In the genomic region with DNA sequence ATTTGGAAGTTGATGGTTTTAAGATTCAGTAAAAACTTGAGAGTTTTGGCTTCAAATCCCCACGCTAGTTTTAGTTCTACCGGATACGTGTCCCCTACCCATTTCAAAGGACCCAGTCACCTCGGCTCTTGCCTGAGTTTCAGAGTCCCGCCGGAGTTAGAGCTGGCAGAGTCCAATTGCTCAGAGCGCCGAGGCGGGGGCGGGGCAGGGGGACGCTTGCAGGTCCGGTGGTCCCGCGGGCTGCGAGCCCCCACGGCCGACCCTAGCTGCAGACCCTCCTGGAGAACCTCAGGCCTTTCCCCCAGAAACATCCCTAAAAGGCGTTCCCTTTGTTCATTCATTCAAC, we compare ENCODE assay signal across 1 cellular context.
TF ChIP-seq lines count a peak whose summit lies in the region.

No MANE protein-coding gene starts in this region.

TF ChIP-seq in HepG2, 621 proteins besides CTCF, POLR2A, EP300 and RAD21 (continued from another document and continues in another):
- TF ChIP-seq E2F2 (CRISPR knock-in tag; IDR thresholded peaks at IDR 0.05; ENCODE audit: borderline replicate concordance): peak; percentile 72; the same call in 1 of the 2 replicates
- TF ChIP-seq ZNF674 (CRISPR knock-in tag; IDR thresholded peaks at IDR 0.05; ENCODE audit: low read depth): no peak
- TF ChIP-seq SNAI1 (CRISPR knock-in tag; IDR thresholded peaks at IDR 0.05; ENCODE audit: borderline replicate concordance): no peak
- TF ChIP-seq ZFP62 (CRISPR knock-in tag; IDR thresholded peaks at IDR 0.05): no peak
- TF ChIP-seq MIER2 (CRISPR knock-in tag; IDR thresholded peaks at IDR 0.05): no peak
- TF ChIP-seq ZNF776 (CRISPR knock-in tag; IDR thresholded peaks at IDR 0.05): no peak
- no peak for TF ChIP-seq HDAC2 (CRISPR knock-in tag; IDR thresholded peaks at IDR 0.05)
- TF ChIP-seq PPARG (CRISPR knock-in tag; conservative IDR thresholded peaks at IDR 0.05): no peak
- TF ChIP-seq SOX5 (CRISPR knock-in tag; IDR thresholded peaks at IDR 0.05; ENCODE audit: borderline replicate concordance): 0 out of 2 replicates have a peak, but pooled peaks have one; percentile 26
- TF ChIP-seq POGZ (CRISPR knock-in tag; IDR thresholded peaks at IDR 0.05): no peak
- no peak for TF ChIP-seq THAP9 (CRISPR knock-in tag; IDR thresholded peaks at IDR 0.05; ENCODE audit: borderline replicate concordance)
- TF ChIP-seq ZBTB38 (CRISPR knock-in tag; IDR thresholded peaks at IDR 0.05): no peak
- no peak for TF ChIP-seq JARID2 (CRISPR knock-in tag; IDR thresholded peaks at IDR 0.05; ENCODE audit: insufficient replicate concordance)
- TF ChIP-seq TEAD2 (CRISPR knock-in tag; IDR thresholded peaks at IDR 0.05): no peak
- TF ChIP-seq RFX5 (IDR thresholded peaks at IDR 0.05; ENCODE audit: low read depth, low read length): no peak
- TF ChIP-seq ZSCAN22 (CRISPR knock-in tag; IDR thresholded peaks at IDR 0.05): no peak
- TF ChIP-seq ERF (CRISPR knock-in tag; IDR thresholded peaks at IDR 0.05): no peak
- no peak for TF ChIP-seq ATF3 (CRISPR knock-in tag; IDR thresholded peaks at IDR 0.05)
- TF ChIP-seq CEBPZ (IDR thresholded peaks at IDR 0.05; ENCODE audit: low read length): no peak
- TF ChIP-seq ZNF10 (CRISPR knock-in tag; IDR thresholded peaks at IDR 0.05; ENCODE audit: borderline replicate concordance, low read depth): no peak
- TF ChIP-seq ZNF687 (CRISPR knock-in tag; IDR thresholded peaks at IDR 0.05): no peak
- TF ChIP-seq ATM (IDR thresholded peaks at IDR 0.05; ENCODE audit: borderline replicate concordance): no peak
- no peak for TF ChIP-seq TSC22D2 (CRISPR knock-in tag; IDR thresholded peaks at IDR 0.05; ENCODE audit: borderline replicate concordance)
- TF ChIP-seq, protein P1, sequence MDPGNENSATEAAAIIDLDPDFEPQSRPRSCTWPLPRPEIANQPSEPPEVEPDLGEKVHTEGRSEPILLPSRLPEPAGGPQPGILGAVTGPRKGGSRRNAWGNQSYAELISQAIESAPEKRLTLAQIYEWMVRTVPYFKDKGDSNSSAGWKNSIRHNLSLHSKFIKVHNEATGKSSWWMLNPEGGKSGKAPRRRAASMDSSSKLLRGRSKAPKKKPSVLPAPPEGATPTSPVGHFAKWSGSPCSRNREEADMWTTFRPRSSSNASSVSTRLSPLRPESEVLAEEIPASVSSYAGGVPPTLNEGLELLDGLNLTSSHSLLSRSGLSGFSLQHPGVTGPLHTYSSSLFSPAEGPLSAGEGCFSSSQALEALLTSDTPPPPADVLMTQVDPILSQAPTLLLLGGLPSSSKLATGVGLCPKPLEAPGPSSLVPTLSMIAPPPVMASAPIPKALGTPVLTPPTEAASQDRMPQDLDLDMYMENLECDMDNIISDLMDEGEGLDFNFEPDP (CRISPR knock-in tag; conservative IDR thresholded peaks at IDR 0.05): no peak
- TF ChIP-seq SALL1 (CRISPR knock-in tag; IDR thresholded peaks at IDR 0.05): no peak
- TF ChIP-seq, protein P2, sequence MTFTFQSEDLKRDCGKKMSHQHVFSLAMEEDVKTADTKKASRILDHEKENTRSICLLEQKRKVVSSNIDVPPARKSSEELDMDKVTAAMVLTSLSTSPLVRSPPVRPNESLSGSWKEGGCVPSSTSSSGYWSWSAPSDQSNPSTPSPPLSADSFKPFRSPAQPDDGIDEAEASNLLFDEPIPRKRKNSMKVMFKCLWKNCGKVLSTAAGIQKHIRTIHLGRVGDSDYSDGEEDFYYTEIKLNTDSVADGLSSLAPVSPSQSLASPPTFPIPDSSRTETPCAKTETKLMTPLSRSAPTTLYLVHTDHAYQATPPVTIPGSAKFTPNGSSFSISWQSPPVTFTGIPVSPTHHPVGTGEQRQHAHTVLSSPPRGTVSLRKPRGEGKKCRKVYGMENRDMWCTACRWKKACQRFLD (CRISPR knock-in tag; IDR thresholded peaks at IDR 0.05; ENCODE audit: borderline replicate concordance): no peak
- TF ChIP-seq NFE2 (CRISPR knock-in tag; IDR thresholded peaks at IDR 0.05): no peak
- no peak for TF ChIP-seq ZNF33A (CRISPR knock-in tag; IDR thresholded peaks at IDR 0.05; ENCODE audit: borderline replicate concordance)
- TF ChIP-seq RARG (CRISPR knock-in tag; IDR thresholded peaks at IDR 0.05; ENCODE audit: low read depth): no peak
- TF ChIP-seq PLRG1 (conservative IDR thresholded peaks at IDR 0.05): no peak
- no peak for TF ChIP-seq FOXC1 (CRISPR knock-in tag; IDR thresholded peaks at IDR 0.05; ENCODE audit: borderline replicate concordance)
- no peak for TF ChIP-seq HOXA3 (CRISPR knock-in tag; IDR thresholded peaks at IDR 0.05)
- TF ChIP-seq, protein P3, sequence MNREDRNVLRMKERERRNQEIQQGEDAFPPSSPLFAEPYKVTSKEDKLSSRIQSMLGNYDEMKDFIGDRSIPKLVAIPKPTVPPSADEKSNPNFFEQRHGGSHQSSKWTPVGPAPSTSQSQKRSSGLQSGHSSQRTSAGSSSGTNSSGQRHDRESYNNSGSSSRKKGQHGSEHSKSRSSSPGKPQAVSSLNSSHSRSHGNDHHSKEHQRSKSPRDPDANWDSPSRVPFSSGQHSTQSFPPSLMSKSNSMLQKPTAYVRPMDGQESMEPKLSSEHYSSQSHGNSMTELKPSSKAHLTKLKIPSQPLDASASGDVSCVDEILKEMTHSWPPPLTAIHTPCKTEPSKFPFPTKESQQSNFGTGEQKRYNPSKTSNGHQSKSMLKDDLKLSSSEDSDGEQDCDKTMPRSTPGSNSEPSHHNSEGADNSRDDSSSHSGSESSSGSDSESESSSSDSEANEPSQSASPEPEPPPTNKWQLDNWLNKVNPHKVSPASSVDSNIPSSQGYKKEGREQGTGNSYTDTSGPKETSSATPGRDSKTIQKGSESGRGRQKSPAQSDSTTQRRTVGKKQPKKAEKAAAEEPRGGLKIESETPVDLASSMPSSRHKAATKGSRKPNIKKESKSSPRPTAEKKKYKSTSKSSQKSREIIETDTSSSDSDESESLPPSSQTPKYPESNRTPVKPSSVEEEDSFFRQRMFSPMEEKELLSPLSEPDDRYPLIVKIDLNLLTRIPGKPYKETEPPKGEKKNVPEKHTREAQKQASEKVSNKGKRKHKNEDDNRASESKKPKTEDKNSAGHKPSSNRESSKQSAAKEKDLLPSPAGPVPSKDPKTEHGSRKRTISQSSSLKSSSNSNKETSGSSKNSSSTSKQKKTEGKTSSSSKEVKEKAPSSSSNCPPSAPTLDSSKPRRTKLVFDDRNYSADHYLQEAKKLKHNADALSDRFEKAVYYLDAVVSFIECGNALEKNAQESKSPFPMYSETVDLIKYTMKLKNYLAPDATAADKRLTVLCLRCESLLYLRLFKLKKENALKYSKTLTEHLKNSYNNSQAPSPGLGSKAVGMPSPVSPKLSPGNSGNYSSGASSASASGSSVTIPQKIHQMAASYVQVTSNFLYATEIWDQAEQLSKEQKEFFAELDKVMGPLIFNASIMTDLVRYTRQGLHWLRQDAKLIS (CRISPR knock-in tag; IDR thresholded peaks at IDR 0.05): no peak
- TF ChIP-seq RFX1 (IDR thresholded peaks at IDR 0.05): no peak
- no peak for TF ChIP-seq NR1H2 (CRISPR knock-in tag; IDR thresholded peaks at IDR 0.05; ENCODE audit: borderline replicate concordance, low read depth)
- TF ChIP-seq DMTF1 (CRISPR knock-in tag; IDR thresholded peaks at IDR 0.05): no peak
- no peak for TF ChIP-seq MBD4 (IDR thresholded peaks at IDR 0.05; ENCODE audit: borderline replicate concordance, low read length)
